In genomic region chr14:101862177-101862576, GRCh38 we compare ENCODE assay signal across 15 cellular contexts.
A peak's percentile ranks its signal among the peaks of the same experiment; 100 is the strongest.
DNase-seq lines count a peak whose midpoint lies in the region; ATAC-seq and TF ChIP-seq lines count a peak whose summit lies in the region.
"Had no signal": no experiment of that assay in that cellular context is flagged by ENCODE, and none has a peak within 500 bp of the region (broad histone marks: within the 10 kb centered on the region; RNA-seq: fewer than 3 reads in every experiment).

No MANE protein-coding gene starts in this region.

- H3K4me1 ChIP-seq in heart left ventricle (peaks cover 0 to 59% (median 24%) of the 10 kb centered on the region in 12 donors), left ventricle myocardium inferior (peaks cover 70% of the 10 kb centered on the region)
- H3K4me1 ChIP-seq: uterus had no signal

- H3K27me3 ChIP-seq in heart left ventricle = no peaks in the 10 kb centered on the region
- H3K27me3 ChIP-seq in left ventricle myocardium inferior (ENCODE audit: low read depth) = no peaks in the 10 kb centered on the region
- H3K27me3 ChIP-seq: uterus had no signal

- no peaks in the 10 kb centered on the region for H3K9me3 Mint-ChIP-seq in activated T-helper 17 cell treated with anti-CD3 and anti-CD28 coated beads, Interleukin-2, amount 50 U/mL, for 72 hours
- H3K9me3 Mint-ChIP-seq: dendritic cell treated with granulocyte-macrophage colony-stimulating factor and Interleukin-4, amounts not matched to agents 40 ng/mL and 50 ng/mL, for 4 days had no signal

- H3K4me3 Mint-ChIP-seq in activated T-helper 17 cell treated with anti-CD3 and anti-CD28 coated beads, Interleukin-2, amount 50 U/mL, for 72 hours = no peak overlapping the region
- H3K4me3 Mint-ChIP-seq: activated CD8-positive, alpha-beta memory T cell treated with anti-CD3 and anti-CD28 coated beads, Interleukin-2, amount 10 ng/mL, durations not matched to agents 7 days and 5 days; dendritic cell treated with granulocyte-macrophage colony-stimulating factor and Interleukin-4, amounts not matched to agents 40 ng/mL and 50 ng/mL, for 4 days had no signal

- H3K4me1 Mint-ChIP-seq in activated T-helper 17 cell treated with anti-CD3 and anti-CD28 coated beads, Interleukin-2, amount 50 U/mL, for 72 hours = peaks cover 43% of the 10 kb centered on the region

- peak in 1 of 2 donors; percentile 23 for TF ChIP-seq POLR2A in heart left ventricle (IDR thresholded peaks at IDR 0.05)

- no peak for DNase-seq in heart left ventricle
- DNase-seq in cardiac septum (ENCODE audit: low spot score) = no peak
- no peak for DNase-seq in left ventricle myocardium inferior
- DNase-seq in ureter (ENCODE audit: low spot score) = peak; percentile 7
- no peak for DNase-seq in iPS-NIHi11 (ENCODE audit: low spot score)
- no peak for DNase-seq in globus pallidus (ENCODE audit: low spot score)
- DNase-seq: activated CD8-positive, alpha-beta memory T cell treated with anti-CD3 and anti-CD28 coated beads, Interleukin-2, amount 10 ng/mL, durations not matched to agents 7 days and 5 days; amygdala; GOT3; NCI-H2029 treated with DMSO at 0.1 percent for 48 hours; stimulated activated CD4-positive, alpha-beta T cell treated with anti-CD3 and anti-CD28 coated beads, Interleukin-1b, Interleukin-23, amount 100 ng/mL, for 48 hours; uterus had no signal

- H3K36me3 ChIP-seq in heart left ventricle (peaks cover 0 to 52% (median 8%) of the 10 kb centered on the region in 9 donors), left ventricle myocardium inferior (peaks cover 8% of the 10 kb centered on the region)
- H3K36me3 ChIP-seq: uterus had no signal

- ATAC-seq in heart left ventricle = peak in 3 of 4 donors; percentile 62 to 78 (median 76)
- peak; percentile 52 for ATAC-seq in activated T-helper 17 cell treated with anti-CD3 and anti-CD28 coated beads, Interleukin-2, amount 50 U/mL, for 72 hours (replicated peaks)
- ATAC-seq in HG03342 (IDR thresholded peaks at IDR 0.05; ENCODE audit: unreplicated experiment) = no peak
- ATAC-seq: activated CD8-positive, alpha-beta memory T cell treated with anti-CD3 and anti-CD28 coated beads, Interleukin-2, amount 10 ng/mL, durations not matched to agents 7 days and 5 days had no signal

- H3K4me3 ChIP-seq in heart left ventricle (no peak overlapping the region), left ventricle myocardium inferior (no peak overlapping the region)
- H3K4me3 ChIP-seq: uterus had no signal

- TF ChIP-seq CTCF in heart left ventricle (IDR thresholded peaks at IDR 0.05) (no peak), left ventricle myocardium inferior (IDR thresholded peaks at IDR 0.05; ENCODE audit: borderline replicate concordance) (no peak)

- peaks cover 88% of the 10 kb centered on the region for H3K36me3 Mint-ChIP-seq in activated T-helper 17 cell treated with anti-CD3 and anti-CD28 coated beads, Interleukin-2, amount 50 U/mL, for 72 hours (ENCODE audit: low read depth)

- intact Hi-C loops in heart left ventricle (cut with DNase I) = no loop called here
- intact Hi-C loops in cardiac septum (cut with DNase I) = no loop called here
- intact Hi-C loops in left ventricle myocardium inferior (cut with micrococcal nuclease) = no loop called here

- peak overlapping the region in 11 of 12 donors; percentile 44 to 86 (median 71) for H3K27ac ChIP-seq in heart left ventricle
- peak overlapping the region; percentile 85 for H3K27ac ChIP-seq in left ventricle myocardium inferior (replicated peaks)
- H3K27ac ChIP-seq: uterus had no signal

- 54 to 80% (median 66%) methylated on average over 4 of the region's 4 CpGs for WGBS in heart left ventricle, 4 donors

- H3K9me3 ChIP-seq in heart left ventricle (no peaks in the 10 kb centered on the region), left ventricle myocardium inferior (replicated peaks) (no peaks in the 10 kb centered on the region)
- H3K9me3 ChIP-seq: uterus had no signal

- peak overlapping the region; percentile 78 for H3K27ac Mint-ChIP-seq in activated T-helper 17 cell treated with anti-CD3 and anti-CD28 coated beads, Interleukin-2, amount 50 U/mL, for 72 hours
- H3K27ac Mint-ChIP-seq: activated CD8-positive, alpha-beta memory T cell treated with anti-CD3 and anti-CD28 coated beads, Interleukin-2, amount 10 ng/mL, durations not matched to agents 7 days and 5 days had no signal

- no peaks in the 10 kb centered on the region for H3K27me3 Mint-ChIP-seq in activated T-helper 17 cell treated with anti-CD3 and anti-CD28 coated beads, Interleukin-2, amount 50 U/mL, for 72 hours
- H3K27me3 Mint-ChIP-seq: activated CD8-positive, alpha-beta memory T cell treated with anti-CD3 and anti-CD28 coated beads, Interleukin-2, amount 10 ng/mL, durations not matched to agents 7 days and 5 days; dendritic cell treated with granulocyte-macrophage colony-stimulating factor and Interleukin-4, amounts not matched to agents 40 ng/mL and 50 ng/mL, for 4 days had no signal
